Comparison of ENCODE assay signal across 6 cellular contexts in the genomic region with DNA sequence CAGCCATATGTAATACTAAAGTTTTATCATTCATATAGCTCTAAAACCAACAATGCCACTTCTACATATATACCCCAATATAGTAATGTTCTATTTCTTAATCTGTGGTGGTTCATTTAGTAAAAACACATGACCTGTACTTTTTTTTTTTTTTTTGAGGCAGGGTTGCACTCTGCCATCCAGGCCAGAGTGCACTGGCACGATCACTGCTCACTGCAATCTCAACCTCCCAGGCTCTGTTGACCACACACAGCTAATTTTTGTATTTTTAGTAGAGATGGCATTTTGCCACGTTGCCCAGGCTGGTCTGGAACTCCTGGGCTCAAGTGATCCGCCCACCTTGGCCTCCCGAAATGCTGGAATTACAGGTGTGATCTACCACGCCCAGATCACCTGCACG. TPM values are rescaled to one million over a fixed set of nuclear protein-coding genes. Genes with fewer than 3 reads are reported as not detected.
DNase-seq lines count a peak whose midpoint lies in the region; ATAC-seq and TF ChIP-seq lines count a peak whose summit lies in the region.
"Not testable (repeated sequence)": the region's sequence is repeated elsewhere in the genome, so short reads cannot be mapped to it uniquely, and the experiment has no call there.

No MANE protein-coding gene starts in this region.

- ATAC-seq in left lobe of liver, result peak; percentile 51

- DNase-seq in Calu3, PC-9, endodermal cell: not testable (repeated sequence)
- peak; percentile 1 for DNase-seq in NAMALWA (ENCODE audit: low spot score)
- peak; percentile 48 for DNase-seq in left lobe of liver (ENCODE audit: low spot score)
- peak; percentile 14 to 45 for DNase-seq in thyroid gland

- POLR2A ChIA-PET in PC-9 (lab: Charles Lee; ENCODE audit: unreplicated experiment), result not testable (repeated sequence)

- H3K4me1 Mint-ChIP-seq in Calu3 (ENCODE audit: low read depth, unreplicated experiment); endodermal cell: not testable (repeated sequence)

- H3K36me3 Mint-ChIP-seq in Calu3 (ENCODE audit: insufficient read depth, unreplicated experiment), result peaks cover 23% of the 10 kb centered on the region
- not testable (repeated sequence) for H3K36me3 Mint-ChIP-seq in endodermal cell (ENCODE audit: low read depth)

- TSS peak; percentile 46 for BruUV-seq in Calu3 (replicated peaks; lab: Mats Ljungman, UMichigan)
- BruUV-seq in PC-9 (replicated peaks; lab: Mats Ljungman, UMichigan), result not testable (repeated sequence)

- not testable (repeated sequence) for H3K9me2 ChIP-seq in PC-9 (ENCODE audit: insufficient read depth)

- no CpG with 5 or more reads among the region's 6 CpGs for WGBS in endodermal cell (ENCODE audit: insufficient coverage in 1 of 2, insufficient read length in 1 of 2), 2 experiments
- WGBS in thyroid gland, 2 donors, result 34 to 35% methylated on average over 1 to 2 of the region's 6 CpGs

- not testable (repeated sequence) for H3K4me3 Mint-ChIP-seq in Calu3 (ENCODE audit: low read depth, unreplicated experiment)
- H3K4me3 Mint-ChIP-seq in endodermal cell, result peak overlapping the region; percentile 96

- not testable (repeated sequence) for H3K9ac ChIP-seq in endodermal cell (ENCODE audit: extremely low read depth, low read length, poor library complexity, severe bottlenecking)

- intact Hi-C loops in Calu3 (cut with micrococcal nuclease; ENCODE audit: unreplicated experiment); PC-9 (cut with micrococcal nuclease; ENCODE audit: unreplicated experiment); thyroid gland (cut with DNase I): not testable (repeated sequence)

- not testable (repeated sequence) for TF ChIP-seq CTCF in Calu3 (IDR thresholded peaks at IDR 0.05; ENCODE audit: unreplicated experiment); PC-9 (conservative IDR thresholded peaks at IDR 0.05); endodermal cell (conservative IDR thresholded peaks at IDR 0.05); thyroid gland (IDR thresholded peaks at IDR 0.05)

- not testable (repeated sequence) for H3K4me1 ChIP-seq in PC-9 (replicated peaks; ENCODE audit: insufficient read depth); endodermal cell (ENCODE audit: control insufficient read depth, insufficient read depth, low read length); thyroid gland

- CTCF ChIA-PET in Calu3 (lab: Charles Lee); PC-9 (lab: Charles Lee): not testable (repeated sequence)

- H3F3A ChIP-seq in PC-9 (ENCODE audit: insufficient read depth, low read depth), result not testable (repeated sequence)

- not testable (repeated sequence) for TF ChIP-seq POLR2A in thyroid gland (IDR thresholded peaks at IDR 0.05)

- H3K27me3 ChIP-seq in PC-9 (ENCODE audit: insufficient read depth, low read depth); endodermal cell (ENCODE audit: control insufficient read depth, insufficient read depth, low read length, poor library complexity, severe bottlenecking); thyroid gland: not testable (repeated sequence)

- H3K36me3 ChIP-seq in PC-9 (ENCODE audit: low read depth); endodermal cell (ENCODE audit: control insufficient read depth, insufficient read depth, low read length); thyroid gland: not testable (repeated sequence)

- peaks cover 17% of the 10 kb centered on the region for H3K79me2 ChIP-seq in PC-9 (ENCODE audit: low read depth)

- H2AFZ ChIP-seq in PC-9, result not testable (repeated sequence)

- H3K27me3 Mint-ChIP-seq in Calu3 (ENCODE audit: unreplicated experiment); endodermal cell (ENCODE audit: insufficient read depth): not testable (repeated sequence)

- H4K20me1 ChIP-seq in PC-9 (ENCODE audit: insufficient read depth), result not testable (repeated sequence)

- not testable (repeated sequence) for H3K4me3 ChIP-seq in PC-9; thyroid gland (replicated peaks in 1 of 3)
- H3K4me3 ChIP-seq in endodermal cell (ENCODE audit: low read length), result peak overlapping the region; percentile 81

- H3K27ac Mint-ChIP-seq in Calu3 (ENCODE audit: unreplicated experiment); endodermal cell: not testable (repeated sequence)

- not testable (repeated sequence) for H3K9me3 Mint-ChIP-seq in Calu3 (ENCODE audit: low read depth, unreplicated experiment); endodermal cell

- H3K9me3 ChIP-seq in PC-9 (ENCODE audit: insufficient read depth, low read depth); endodermal cell (ENCODE audit: control insufficient read depth, low read length); thyroid gland: not testable (repeated sequence)

- H3K4me2 ChIP-seq in PC-9, result peak overlapping the region; percentile 97

- H3K27ac ChIP-seq in PC-9; endodermal cell (ENCODE audit: low read depth, low read length); thyroid gland: not testable (repeated sequence)

RNA-seq across cellular contexts. Expression of a gene that starts 2.1 kb away (rescaled TPM):
- total RNA-seq in Calu3 (2022) (12.6 and 13.7 TPM in 2 replicates), PC-9 (2021) (12.9 and 15.3 TPM in 2 replicates), endodermal cell (10 to 100 TPM; 21.1 to 24.7 TPM), left lobe of liver (10.9 TPM), thyroid gland (10 to 100 TPM; 11.4 to 17.6 (median 14.1) TPM)
- 13.8 TPM for polyA plus RNA-seq in endodermal cell (2013, experiment 1 of 2)
- 11.9 TPM for polyA plus RNA-seq in endodermal cell (2013, experiment 2 of 2)
